Comparison of ENCODE assay signal across 25 cellular contexts in genomic region chr9:27125936-27126335, GRCh38. TPM values are rescaled to one million over a fixed set of nuclear protein-coding genes. Genes with fewer than 3 reads are reported as not detected.
A peak's percentile ranks its signal among the peaks of the same experiment; 100 is the strongest.
DNase-seq lines count a peak whose midpoint lies in the region; ATAC-seq and TF ChIP-seq lines count a peak whose summit lies in the region.
"Had no signal": no experiment of that assay in that cellular context is flagged by ENCODE, and none has a peak within 500 bp of the region (broad histone marks: within the 10 kb centered on the region; RNA-seq: fewer than 3 reads in every experiment).

No MANE protein-coding gene starts in this region.

- peak; percentile 40 for DNase-seq in HCEC 1CT
- DNase-seq in amniotic epithelial cell (ENCODE audit: low read depth) = peak; percentile 15
- peak; percentile 3 for DNase-seq in fibroblast of the aortic adventitia (ENCODE audit: low read depth)
- peak; percentile 93 for DNase-seq in renal cortical epithelial cell (ENCODE audit: low read depth)
- no peak for DNase-seq in NCI-H146 treated with DMSO at 0.1 percent for 48 hours (lab: John Stamatoyannopoulos, UW; ENCODE audit: unreplicated experiment)
- no peak for DNase-seq in NCI-H2196 treated with DMSO at 0.1 percent for 48 hours (lab: John Stamatoyannopoulos, UW; ENCODE audit: unreplicated experiment)
- DNase-seq: activated CD4-positive, alpha-beta T cell treated with anti-CD3 and anti-CD28 coated beads, Interleukin-2, amount 50 U/mL, for 1 hour; activated CD8-positive, alpha-beta memory T cell treated with anti-CD3 and anti-CD28 coated beads, Interleukin-2, amount 50 U/mL, for 4 hours; activated naive CD8-positive, alpha-beta T cell treated with anti-CD3 and anti-CD28 coated beads, Interleukin-2, amount 10 ng/mL, durations not matched to agents 7 days and 5 days; cortex of kidney; H7; Karpas-422; left cardiac atrium; midbrain; NCI-H1105; NCI-H2107; NCI-H524; Right ventricle myocardium superior; spleen; stimulated activated CD4-positive, alpha-beta T cell treated with anti-CD3 and anti-CD28 coated beads, Interleukin-4, amount 100 ng/mL, for 24 hours; stimulated activated naive CD8-positive, alpha-beta T cell treated with anti-CD3 and anti-CD28 coated beads, Interleukin-15, amount 100 ng/mL, for 72 hours; upper lobe of left lung had no signal

- ATAC-seq in HG02870 (IDR thresholded peaks at IDR 0.05; ENCODE audit: unreplicated experiment) = no peak
- no peak for ATAC-seq in HG03469 (IDR thresholded peaks at IDR 0.05; ENCODE audit: unreplicated experiment)
- ATAC-seq: stimulated activated naive CD8-positive, alpha-beta T cell treated with anti-CD3 and anti-CD28 coated beads, Interleukin-15, amount 100 ng/mL, for 72 hours had no signal

- no peak overlapping the region for H3K4me3 ChIP-seq in fibroblast of the aortic adventitia (ENCODE audit: low read depth, low read length)
- H3K4me3 ChIP-seq: neural progenitor cell, spleen, upper lobe of left lung had no signal

- TF ChIP-seq CTCF in fibroblast of the aortic adventitia (IDR thresholded peaks at IDR 0.05; ENCODE audit: insufficient read depth, low read length) = no peak

RNA-seq across cellular contexts. Expression of gene TEK, which starts 16.9 kb away (rescaled TPM):
- total RNA-seq in fibroblast of the aortic adventitia (ENCODE audit: low replicate concordance) (1.7 and 3.8 TPM in 2 replicates), renal cortical epithelial cell (0.15 and 0.35 TPM in 2 replicates)
- total RNA-seq: activated naive CD8-positive, alpha-beta T cell treated with anti-CD3 and anti-CD28 coated beads, Interleukin-2, amount 10 ng/mL, durations not matched to agents 7 days and 5 days had no signal

Comparison
In these comparisons a context has a peak if more than half of its experiments do, and no peak if none do; other contexts are left out.
1. DNase-seq: peak in HCEC 1CT (single experiment), amniotic epithelial cell (single experiment), fibroblast of the aortic adventitia (single experiment) and renal cortical epithelial cell (single experiment); none in NCI-H146 treated with DMSO at 0.1 percent for 48 hours (single experiment) and NCI-H2196 treated with DMSO at 0.1 percent for 48 hours (single experiment).